Comparison of ENCODE assay signal across 15 cellular contexts in the genomic region with DNA sequence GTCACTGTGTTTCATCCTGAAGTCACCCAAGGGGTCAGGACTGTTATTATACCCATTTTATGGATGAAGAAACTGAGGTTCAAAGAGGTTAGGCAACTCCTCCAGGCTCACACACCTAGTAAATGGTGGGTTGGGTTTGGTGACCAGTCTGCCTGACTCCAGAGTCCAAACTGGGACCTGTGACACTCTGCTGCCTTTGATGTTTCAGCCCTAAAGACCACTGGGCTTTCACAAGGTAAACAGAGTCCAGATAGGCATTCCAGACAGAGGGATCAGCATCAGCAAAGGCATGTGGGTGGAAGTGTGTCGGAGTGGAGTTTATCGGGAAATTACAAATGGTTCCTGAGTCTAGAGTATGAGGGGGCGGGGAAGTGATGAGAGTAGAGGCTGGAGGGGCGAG. TPM values are rescaled to one million over a fixed set of nuclear protein-coding genes. Genes with fewer than 3 reads are reported as not detected.
DNase-seq lines count a peak whose midpoint lies in the region; ATAC-seq and TF ChIP-seq lines count a peak whose summit lies in the region.
"Had no signal": no experiment of that assay in that cellular context is flagged by ENCODE, and none has a peak within 500 bp of the region (broad histone marks: within the 10 kb centered on the region; RNA-seq: fewer than 3 reads in every experiment).

No MANE protein-coding gene starts in this region.

- no peaks in the 10 kb centered on the region for H3K27me3 Mint-ChIP-seq in T-helper 2 cell treated with Interferon-gamma antibody and Interleukin-4, amounts not matched to agents 5 μg/mL and 100 μg/mL, for 36 hours (ENCODE audit: low read depth)
- H3K27me3 Mint-ChIP-seq in activated naive CD8-positive, alpha-beta T cell treated with anti-CD3 and anti-CD28 coated beads, Interleukin-2, amount 50 U/mL, for 24 hours = no peaks in the 10 kb centered on the region
- H3K27me3 Mint-ChIP-seq in endodermal cell (ENCODE audit: insufficient read depth) = peaks cover 17% of the 10 kb centered on the region
- H3K27me3 Mint-ChIP-seq: progenitor cell of endocrine pancreas had no signal

- no peak overlapping the region for H3K27ac ChIP-seq in HEK293 (ENCODE audit: extremely low read depth, low read depth, low read length)
- H3K27ac ChIP-seq in endodermal cell (ENCODE audit: low read depth, low read length) = no peak overlapping the region
- H3K27ac ChIP-seq: SJSA1 had no signal

- H3K4me3 ChIP-seq in HEK293 (ENCODE audit: low read depth, low read length) = no peak overlapping the region
- no peak overlapping the region for H3K4me3 ChIP-seq in endodermal cell (ENCODE audit: low read length)
- no peak overlapping the region for H3K4me3 ChIP-seq in foreskin fibroblast (ENCODE audit: low read depth in 1 of 2, low read length in 2 of 2)
- H3K4me3 ChIP-seq: GM23338, SJSA1 had no signal

- no peak for ATAC-seq in activated naive CD8-positive, alpha-beta T cell treated with anti-CD3 and anti-CD28 coated beads, Interleukin-2, amount 50 U/mL, for 24 hours
- ATAC-seq in stimulated activated effector memory CD8-positive, alpha-beta T cell treated with anti-CD3 and anti-CD28 coated beads, Interleukin-12 subunit alpha, Interleukin-12 subunit beta, amount 100 ng/mL, for 72 hours = no peak
- ATAC-seq in activated CD4-positive, CD25-positive, alpha-beta regulatory T cell treated with anti-CD3 and anti-CD28 coated beads, Interleukin-2, amount 50 U/mL, for 24 hours = no peak
- ATAC-seq: GM23338 had no signal

- peak overlapping the region; percentile 55 for H3K4me3 Mint-ChIP-seq in T-helper 2 cell treated with Interferon-gamma antibody and Interleukin-4, amounts not matched to agents 5 μg/mL and 100 μg/mL, for 36 hours
- peak overlapping the region; percentile 59 for H3K4me3 Mint-ChIP-seq in activated naive CD8-positive, alpha-beta T cell treated with anti-CD3 and anti-CD28 coated beads, Interleukin-2, amount 50 U/mL, for 24 hours
- H3K4me3 Mint-ChIP-seq in stimulated activated effector memory CD8-positive, alpha-beta T cell treated with anti-CD3 and anti-CD28 coated beads, Interleukin-12 subunit alpha, Interleukin-12 subunit beta, amount 100 ng/mL, for 72 hours = peak overlapping the region; percentile 34
- H3K4me3 Mint-ChIP-seq in endodermal cell = no peak overlapping the region
- H3K4me3 Mint-ChIP-seq: GM23338 had no signal

- peaks cover 67% of the 10 kb centered on the region for H3K4me1 Mint-ChIP-seq in T-helper 2 cell treated with Interferon-gamma antibody and Interleukin-4, amounts not matched to agents 5 μg/mL and 100 μg/mL, for 36 hours (ENCODE audit: low read depth)
- peaks cover 76% of the 10 kb centered on the region for H3K4me1 Mint-ChIP-seq in activated naive CD8-positive, alpha-beta T cell treated with anti-CD3 and anti-CD28 coated beads, Interleukin-2, amount 50 U/mL, for 24 hours
- H3K4me1 Mint-ChIP-seq in stimulated activated effector memory CD8-positive, alpha-beta T cell treated with anti-CD3 and anti-CD28 coated beads, Interleukin-12 subunit alpha, Interleukin-12 subunit beta, amount 100 ng/mL, for 72 hours = peaks cover 66% of the 10 kb centered on the region
- peaks cover 1% of the 10 kb centered on the region for H3K4me1 Mint-ChIP-seq in endodermal cell
- H3K4me1 Mint-ChIP-seq: GM23338 had no signal

- no peak overlapping the region for H3K9ac ChIP-seq in endodermal cell (ENCODE audit: extremely low read depth, low read length, poor library complexity, severe bottlenecking)

- H3K27me3 ChIP-seq in endodermal cell (ENCODE audit: control insufficient read depth, insufficient read depth, low read length, poor library complexity, severe bottlenecking) = peaks cover 33% of the 10 kb centered on the region
- H3K27me3 ChIP-seq: SJSA1 had no signal

- peak overlapping the region; percentile 92 for H3K27ac Mint-ChIP-seq in T-helper 2 cell treated with Interferon-gamma antibody and Interleukin-4, amounts not matched to agents 5 μg/mL and 100 μg/mL, for 36 hours
- peak overlapping the region; percentile 95 for H3K27ac Mint-ChIP-seq in activated naive CD8-positive, alpha-beta T cell treated with anti-CD3 and anti-CD28 coated beads, Interleukin-2, amount 50 U/mL, for 24 hours
- H3K27ac Mint-ChIP-seq in stimulated activated effector memory CD8-positive, alpha-beta T cell treated with anti-CD3 and anti-CD28 coated beads, Interleukin-12 subunit alpha, Interleukin-12 subunit beta, amount 100 ng/mL, for 72 hours = peak overlapping the region; percentile 76
- no peak overlapping the region for H3K27ac Mint-ChIP-seq in endodermal cell
- H3K27ac Mint-ChIP-seq: GM23338, progenitor cell of endocrine pancreas had no signal

- POLR2A ChIA-PET in HEK293 (lab: Yijun Ruan, JAX) = no interaction called here

- H3K36me3 ChIP-seq in HEK293 (ENCODE audit: control insufficient read depth in 2 of 2, insufficient read depth in 1 of 2, low read length in 2 of 2) (no peaks in the 10 kb centered on the region), endodermal cell (ENCODE audit: control insufficient read depth, insufficient read depth, low read length) (no peaks in the 10 kb centered on the region)

- H3K4me1 ChIP-seq in HEK293 (ENCODE audit: control insufficient read depth, insufficient read depth, low read length) (no peaks in the 10 kb centered on the region), endodermal cell (ENCODE audit: control insufficient read depth, insufficient read depth, low read length) (no peaks in the 10 kb centered on the region)

- 91 to 95% methylated on average over 4 of the region's 4 CpGs for WGBS in endodermal cell (ENCODE audit: insufficient coverage in 1 of 2, insufficient read length in 1 of 2), 2 experiments

- H3K9me3 ChIP-seq in HEK293 (ENCODE audit: control insufficient read depth, insufficient read depth, low read depth, low read length) (no peaks in the 10 kb centered on the region), endodermal cell (ENCODE audit: control insufficient read depth, low read length) (no peaks in the 10 kb centered on the region)
- H3K9me3 ChIP-seq: SJSA1 had no signal

- CTCF ChIA-PET in HEK293 (lab: Yijun Ruan, JAX) = interaction anchor here (1.2 kb wide), 1 partner anchor 8 kb away, joined by 6 read pairs; no protein-coding TSS in a partner anchor

- no peak for DNase-seq in T-helper 2 cell treated with Interferon-gamma antibody and Interleukin-4, amounts not matched to agents 5 μg/mL and 100 μg/mL, for 36 hours (ENCODE audit: low spot score)
- DNase-seq in T-helper 2 cell = no peak
- no peak for DNase-seq in activated naive CD8-positive, alpha-beta T cell treated with anti-CD3 and anti-CD28 coated beads, Interleukin-2, amount 50 U/mL, for 24 hours
- DNase-seq in stimulated activated effector memory CD8-positive, alpha-beta T cell treated with anti-CD3 and anti-CD28 coated beads, Interleukin-12 subunit alpha, Interleukin-12 subunit beta, amount 100 ng/mL, for 72 hours (ENCODE audit: low spot score in 2 of 2) = no peak
- DNase-seq in endodermal cell = no peak
- no peak for DNase-seq in foreskin fibroblast
- DNase-seq: 8988T; EL; NCI-H1694; stimulated activated CD4-positive, alpha-beta T cell treated with anti-CD3 and anti-CD28 coated beads, Interleukin-12 subunit alpha, Interleukin-12 subunit beta, amount 100 ng/mL, for 4 hours had no signal

- peaks cover 25% of the 10 kb centered on the region for H3K36me3 Mint-ChIP-seq in T-helper 2 cell treated with Interferon-gamma antibody and Interleukin-4, amounts not matched to agents 5 μg/mL and 100 μg/mL, for 36 hours (ENCODE audit: low read depth)
- H3K36me3 Mint-ChIP-seq in activated naive CD8-positive, alpha-beta T cell treated with anti-CD3 and anti-CD28 coated beads, Interleukin-2, amount 50 U/mL, for 24 hours (ENCODE audit: low read depth) = peaks cover 21% of the 10 kb centered on the region
- peaks cover 6% of the 10 kb centered on the region for H3K36me3 Mint-ChIP-seq in stimulated activated effector memory CD8-positive, alpha-beta T cell treated with anti-CD3 and anti-CD28 coated beads, Interleukin-12 subunit alpha, Interleukin-12 subunit beta, amount 100 ng/mL, for 72 hours
- no peaks in the 10 kb centered on the region for H3K36me3 Mint-ChIP-seq in endodermal cell (ENCODE audit: low read depth)

- TF ChIP-seq CTCF in HEK293 (tag by site-specific recombination; IDR thresholded peaks at IDR 0.05) (no peak), endodermal cell (conservative IDR thresholded peaks at IDR 0.05) (no peak), foreskin fibroblast (IDR thresholded peaks at IDR 0.05; ENCODE audit: low read depth, low read length) (no peak)

- peaks cover 3% of the 10 kb centered on the region for H3K9me3 Mint-ChIP-seq in T-helper 2 cell treated with Interferon-gamma antibody and Interleukin-4, amounts not matched to agents 5 μg/mL and 100 μg/mL, for 36 hours
- H3K9me3 Mint-ChIP-seq in activated naive CD8-positive, alpha-beta T cell treated with anti-CD3 and anti-CD28 coated beads, Interleukin-2, amount 50 U/mL, for 24 hours = no peaks in the 10 kb centered on the region
- no peaks in the 10 kb centered on the region for H3K9me3 Mint-ChIP-seq in stimulated activated effector memory CD8-positive, alpha-beta T cell treated with anti-CD3 and anti-CD28 coated beads, Interleukin-12 subunit alpha, Interleukin-12 subunit beta, amount 100 ng/mL, for 72 hours
- no peaks in the 10 kb centered on the region for H3K9me3 Mint-ChIP-seq in endodermal cell
- H3K9me3 Mint-ChIP-seq: GM23338 had no signal

TF ChIP-seq in HEK293, 187 proteins besides CTCF, POLR2A, EP300 and RAD21 (continues in another document):
- no peak for TF ChIP-seq ZBTB10 (tag by site-specific recombination; IDR thresholded peaks at IDR 0.05)

RNA-seq across cellular contexts. Expression of gene MICAL2, which starts 38.5 kb away (rescaled TPM):
- 1 to 10 TPM; 1.5 to 1.9 TPM for total RNA-seq in endodermal cell
- polyA plus RNA-seq in endodermal cell (2013, experiment 1 of 2) = 2.2 TPM
- polyA plus RNA-seq in endodermal cell (2013, experiment 2 of 2) = 3.8 TPM
